ENCODE assay signal across 8 cellular contexts in genomic region chr12:53746592-53747491, GRCh38. TPM values are rescaled to one million over a fixed set of nuclear protein-coding genes. Genes with fewer than 3 reads are reported as not detected.
DNase-seq lines count a peak whose midpoint lies in the region; ATAC-seq, FAIRE-seq and TF ChIP-seq lines count a peak whose summit lies in the region.

No MANE protein-coding gene starts in this region.

- no peaks in the 10 kb centered on the region for H3K9me3 ChIP-seq in thoracic aorta

- ATAC-seq in GM18861 (IDR thresholded peaks at IDR 0.05; ENCODE audit: unreplicated experiment) (peak; percentile 31), SK-N-SH treated with all-trans-retinoic acid at 6 μM for 48 hours (peak; percentile 95), thoracic aorta (ENCODE audit: insufficient number of reproducible peaks, low FRiP score, low read depth) (peak; percentile 74)

- H3K27me3 ChIP-seq in thoracic aorta (replicated peaks; ENCODE audit: insufficient read depth): peaks cover 11% of the 10 kb centered on the region

- peaks cover 14 to 22% of the 10 kb centered on the region in 2 donors for H3K4me1 ChIP-seq in thoracic aorta (ENCODE audit: control insufficient read depth in 1 of 2, low read depth in 2 of 2)

- no peak overlapping the region for H3K27ac ChIP-seq in thoracic aorta

- peak; percentile 28 for FAIRE-seq in frontal cortex (lab: Jason Lieb, UNC)

- no peak overlapping the region for H3K4me3 Mint-ChIP-seq in activated naive CD4-positive, alpha-beta T cell treated with anti-CD3 and anti-CD28 coated beads for 36 hours
- H3K4me3 Mint-ChIP-seq in osteocyte (ENCODE audit: unreplicated experiment): no peak overlapping the region

- peak; percentile 100 for TF ChIP-seq CTCF in osteocyte (IDR thresholded peaks at IDR 0.05)
- peak; percentile 100 for TF ChIP-seq CTCF in thoracic aorta (IDR thresholded peaks at IDR 0.05)

- H3K36me3 ChIP-seq in thoracic aorta: no peaks in the 10 kb centered on the region

- DNase-seq in 8988T (peak; percentile 93), NCI-H1092 treated with DMSO at 0.1 percent for 48 hours (lab: John Stamatoyannopoulos, UW) (peak; percentile 77), frontal cortex (ENCODE audit: low spot score in 2 of 2) (peak; percentile 85 to 92), osteocyte (ENCODE audit: extremely low spot score, unreplicated experiment) (peak; percentile 97), thoracic aorta (ENCODE audit: low spot score) (peak; percentile 70)
- peak; percentile 94 for DNase-seq in activated naive CD4-positive, alpha-beta T cell treated with anti-CD3 and anti-CD28 coated beads for 36 hours

- CTCF ChIA-PET in activated naive CD4-positive, alpha-beta T cell treated with anti-CD3 and anti-CD28 coated beads for 36 hours (lab: Charles Lee): interaction anchor here (0.8 to 7.0 kb wide), 32 partner anchors 10 to 238 kb away, joined by 3 to 236 read pairs (median 6); partner anchors contain the start of genes ATP5MC2, CALCOCO1 and HOXC10

- no peaks in the 10 kb centered on the region for H3K9me3 Mint-ChIP-seq in activated naive CD4-positive, alpha-beta T cell treated with anti-CD3 and anti-CD28 coated beads for 36 hours
- no peaks in the 10 kb centered on the region for H3K9me3 Mint-ChIP-seq in osteocyte (ENCODE audit: unreplicated experiment)

- no peak overlapping the region for H3K27ac Mint-ChIP-seq in activated naive CD4-positive, alpha-beta T cell treated with anti-CD3 and anti-CD28 coated beads for 36 hours
- H3K27ac Mint-ChIP-seq in osteocyte (ENCODE audit: unreplicated experiment): no peak overlapping the region

- no peaks in the 10 kb centered on the region for H3K36me3 Mint-ChIP-seq in activated naive CD4-positive, alpha-beta T cell treated with anti-CD3 and anti-CD28 coated beads for 36 hours (ENCODE audit: low read depth)
- H3K36me3 Mint-ChIP-seq in osteocyte (ENCODE audit: unreplicated experiment): no peaks in the 10 kb centered on the region

- H3K4me1 Mint-ChIP-seq in activated naive CD4-positive, alpha-beta T cell treated with anti-CD3 and anti-CD28 coated beads for 36 hours (ENCODE audit: low read depth): peaks cover 7% of the 10 kb centered on the region
- peaks cover 9% of the 10 kb centered on the region for H3K4me1 Mint-ChIP-seq in osteocyte (ENCODE audit: unreplicated experiment)

- peaks cover 20% of the 10 kb centered on the region for H3K27me3 Mint-ChIP-seq in activated naive CD4-positive, alpha-beta T cell treated with anti-CD3 and anti-CD28 coated beads for 36 hours (ENCODE audit: low read depth)
- H3K27me3 Mint-ChIP-seq in osteocyte (ENCODE audit: unreplicated experiment): peaks cover 24% of the 10 kb centered on the region

- H3K4me3 ChIP-seq in thoracic aorta: no peak overlapping the region

- intact Hi-C loops in activated naive CD4-positive, alpha-beta T cell treated with anti-CD3 and anti-CD28 coated beads for 36 hours (cut with micrococcal nuclease): loop anchor here (1.0 kb wide), 3 partner anchors 10 to 204 kb away; partner anchors contain the start of gene ATP5MC2

TF ChIP-seq in SK-N-SH treated with all-trans-retinoic acid at 6 μM for 48 hours, 23 proteins besides CTCF, POLR2A, EP300 and RAD21:
- TF ChIP-seq, protein P1, sequence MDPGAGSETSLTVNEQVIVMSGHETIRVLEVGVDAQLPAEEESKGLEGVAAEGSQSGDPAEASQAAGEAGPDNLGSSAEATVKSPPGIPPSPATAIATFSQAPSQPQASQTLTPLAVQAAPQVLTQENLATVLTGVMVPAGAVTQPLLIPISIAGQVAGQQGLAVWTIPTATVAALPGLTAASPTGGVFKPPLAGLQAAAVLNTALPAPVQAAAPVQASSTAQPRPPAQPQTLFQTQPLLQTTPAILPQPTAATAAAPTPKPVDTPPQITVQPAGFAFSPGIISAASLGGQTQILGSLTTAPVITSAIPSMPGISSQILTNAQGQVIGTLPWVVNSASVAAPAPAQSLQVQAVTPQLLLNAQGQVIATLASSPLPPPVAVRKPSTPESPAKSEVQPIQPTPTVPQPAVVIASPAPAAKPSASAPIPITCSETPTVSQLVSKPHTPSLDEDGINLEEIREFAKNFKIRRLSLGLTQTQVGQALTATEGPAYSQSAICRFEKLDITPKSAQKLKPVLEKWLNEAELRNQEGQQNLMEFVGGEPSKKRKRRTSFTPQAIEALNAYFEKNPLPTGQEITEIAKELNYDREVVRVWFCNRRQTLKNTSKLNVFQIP (CRISPR knock-in tag; IDR thresholded peaks at IDR 0.05; ENCODE audit: borderline replicate concordance, low read depth): no peak

RNA-seq across cellular contexts. Expression of gene CISTR, which starts 4.9 kb away (rescaled TPM):
- not detected for total RNA-seq in activated naive CD4-positive, alpha-beta T cell treated with anti-CD3 and anti-CD28 coated beads for 36 hours
- total RNA-seq in frontal cortex (not detected), osteocyte (not detected in 2 replicates), thoracic aorta (not detected)

RNA-seq across cellular contexts. Expression of gene CALCOCO1, which starts 19.6 kb away (rescaled TPM):
- total RNA-seq in activated naive CD4-positive, alpha-beta T cell treated with anti-CD3 and anti-CD28 coated beads for 36 hours: 1 to 10 TPM; 8.1 to 8.3 TPM
- total RNA-seq in frontal cortex: 63.6 TPM
- total RNA-seq in osteocyte: 186 and 198 TPM in 2 replicates
- 100 to 1,000 TPM; 272 to 336 TPM for total RNA-seq in thoracic aorta

Comparison
In these comparisons a context has a peak if more than half of its experiments do, and no peak if none do; other contexts are left out.
1. ATAC-seq: peak in every context shown above with its lines; median percentile 95 in SK-N-SH treated with all-trans-retinoic acid at 6 μM for 48 hours; 74 in thoracic aorta; 31 in GM18861.